In the genomic region with DNA sequence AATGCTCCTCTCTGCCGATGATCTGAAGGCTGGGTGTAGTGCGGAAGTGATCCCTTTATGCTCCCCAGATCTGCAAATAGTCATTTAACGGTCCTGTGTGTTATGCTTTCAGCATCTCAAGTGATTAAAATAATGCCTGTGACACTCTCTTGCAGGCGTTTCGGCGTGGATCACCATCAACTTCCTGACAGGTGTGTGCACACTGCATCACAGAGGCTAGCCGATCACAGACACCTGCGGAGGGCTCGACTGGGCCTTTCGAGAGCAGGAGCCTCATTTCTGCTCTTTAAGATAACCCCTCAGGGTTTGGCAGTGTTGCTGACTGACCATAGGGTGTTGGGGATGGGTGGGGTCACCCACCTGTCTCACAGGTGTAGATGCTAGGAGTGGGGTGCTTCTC, we compare ENCODE assay signal across 19 cellular contexts.
"Had no signal": no experiment of that assay in that cellular context is flagged by ENCODE, and none has a peak within 500 bp of the region (broad histone marks: within the 10 kb centered on the region; RNA-seq: fewer than 3 reads in every experiment).

No MANE protein-coding gene starts in this region.

- H3K9me3 ChIP-seq: mucosa of descending colon, pancreas, psoas muscle, tibial nerve, uterus had no signal

- DNase-seq: hypothalamus; immature natural killer cell; kidney; mesendoderm; midbrain; mucosa of descending colon; naive thymus-derived CD4-positive, alpha-beta T cell; pancreas; psoas muscle; stimulated activated CD4-positive, alpha-beta T cell treated with anti-CD3 and anti-CD28 coated beads, Interleukin-12 subunit alpha, Interleukin-12 subunit beta, amount 100 ng/mL, for 4 hours; stimulated activated CD4-positive, alpha-beta T cell treated with anti-CD3 and anti-CD28 coated beads, Interleukin-15, amount 100 ng/mL, for 24 hours; stimulated activated CD4-positive, alpha-beta T cell treated with anti-CD3 and anti-CD28 coated beads, Interleukin-2, amount 100 ng/mL, for 24 hours; stimulated activated CD4-positive, alpha-beta T cell treated with anti-CD3 and anti-CD28 coated beads, Interleukin-4, amount 100 ng/mL, for 1 hour; stimulated activated naive CD4-positive, alpha-beta T cell had no signal

- H3K4me1 ChIP-seq: pancreas, uterus had no signal

- ATAC-seq: mucosa of descending colon; naive thymus-derived CD4-positive, alpha-beta T cell; pancreas; psoas muscle; sciatic nerve had no signal

- H3K27me3 ChIP-seq: pancreas, tibial nerve, uterus had no signal

- H3K36me3 ChIP-seq: uterus had no signal

- H3K27ac ChIP-seq: pancreas, psoas muscle, skin epidermis, tibial nerve, uterus had no signal

- H3K4me3 ChIP-seq: lung, mucosa of descending colon, pancreas, psoas muscle, skin epidermis, tibial nerve, uterus had no signal
